In genomic region chr3:52454938-52455282, GRCh38 we compare ENCODE assay signal across 9 cellular contexts. TPM values are rescaled to one million over a fixed set of nuclear protein-coding genes. Genes with fewer than 3 reads are reported as not detected.
DNase-seq lines count a peak whose midpoint lies in the region; ATAC-seq and TF ChIP-seq lines count a peak whose summit lies in the region.
"Had no signal": no experiment of that assay in that cellular context is flagged by ENCODE, and none has a peak within 500 bp of the region (broad histone marks: within the 10 kb centered on the region; RNA-seq: fewer than 3 reads in every experiment).

No MANE protein-coding gene starts in this region.

- no peaks in the 10 kb centered on the region for H3K36me3 ChIP-seq in kidney epithelial cell (ENCODE audit: control insufficient read depth, insufficient read depth, low read length)
- peaks cover 10% of the 10 kb centered on the region for H3K36me3 ChIP-seq in thymus (ENCODE audit: control insufficient read depth, insufficient read depth)

- H3K4me1 ChIP-seq in thymus (ENCODE audit: control insufficient read depth, insufficient read depth, low read length): peaks cover 17% of the 10 kb centered on the region

- peak overlapping the region; percentile 89 for H3K4me3 Mint-ChIP-seq in activated CD4-positive, alpha-beta T cell treated with anti-CD3 and anti-CD28 coated beads, Interleukin-2, amount 10 ng/mL, durations not matched to agents 7 days and 5 days
- peak overlapping the region; percentile 99 for H3K4me3 Mint-ChIP-seq in activated T-helper 17 cell treated with anti-CD3 and anti-CD28 coated beads, Interleukin-2, amount 50 U/mL, for 72 hours

- H3K9me3 ChIP-seq in thymus (ENCODE audit: control insufficient read depth): no peaks in the 10 kb centered on the region

- no peaks in the 10 kb centered on the region for H3K27me3 Mint-ChIP-seq in activated CD4-positive, alpha-beta T cell treated with anti-CD3 and anti-CD28 coated beads, Interleukin-2, amount 10 ng/mL, durations not matched to agents 7 days and 5 days
- no peaks in the 10 kb centered on the region for H3K27me3 Mint-ChIP-seq in activated T-helper 17 cell treated with anti-CD3 and anti-CD28 coated beads, Interleukin-2, amount 50 U/mL, for 72 hours

- peak overlapping the region; percentile 88 for H3K4me3 ChIP-seq in kidney epithelial cell (ENCODE audit: low read depth, low read length)
- H3K4me3 ChIP-seq in thymus (ENCODE audit: low read length): peak overlapping the region; percentile 86

- H3K4me1 Mint-ChIP-seq in activated CD4-positive, alpha-beta T cell treated with anti-CD3 and anti-CD28 coated beads, Interleukin-2, amount 10 ng/mL, durations not matched to agents 7 days and 5 days: peaks cover 39% of the 10 kb centered on the region
- H3K4me1 Mint-ChIP-seq in activated T-helper 17 cell treated with anti-CD3 and anti-CD28 coated beads, Interleukin-2, amount 50 U/mL, for 72 hours: peaks cover 22% of the 10 kb centered on the region

- DNase-seq in activated CD4-positive, alpha-beta T cell treated with anti-CD3 and anti-CD28 coated beads, Interleukin-2, amount 10 ng/mL, durations not matched to agents 7 days and 5 days: no peak
- no peak for DNase-seq in activated CD4-positive, alpha-beta T cell treated with anti-CD3 and anti-CD28 coated beads, Interleukin-2, amount 50 U/mL, for 48 hours
- DNase-seq in kidney epithelial cell (ENCODE audit: low read depth) (no peak), NAMALWA (ENCODE audit: low spot score) (no peak), HuH-7.5 (ENCODE audit: low spot score) (no peak), NCI-H1436 treated with DMSO at 0.1 percent for 48 hours (lab: John Stamatoyannopoulos, UW) (no peak)

- H3K27ac ChIP-seq in thymus (ENCODE audit: low read depth): peak overlapping the region; percentile 89

- CTCF ChIA-PET in activated CD4-positive, alpha-beta T cell treated with anti-CD3 and anti-CD28 coated beads, Interleukin-2, amount 10 ng/mL, durations not matched to agents 7 days and 5 days (lab: Charles Lee): interaction anchor here (1.9 kb wide), 1 partner anchor 43 kb away, joined by 12 read pairs; no protein-coding TSS in a partner anchor

- 69% methylated on average over 11 of the region's 11 CpGs for WGBS in thymus

- ATAC-seq in activated T-helper 17 cell treated with anti-CD3 and anti-CD28 coated beads, Interleukin-2, amount 50 U/mL, for 72 hours (replicated peaks): peak; percentile 36

- H3K27ac Mint-ChIP-seq in activated CD4-positive, alpha-beta T cell treated with anti-CD3 and anti-CD28 coated beads, Interleukin-2, amount 10 ng/mL, durations not matched to agents 7 days and 5 days: peak overlapping the region; percentile 98
- H3K27ac Mint-ChIP-seq in activated T-helper 17 cell treated with anti-CD3 and anti-CD28 coated beads, Interleukin-2, amount 50 U/mL, for 72 hours: peak overlapping the region; percentile 100

- POLR2A ChIA-PET in activated CD4-positive, alpha-beta T cell treated with anti-CD3 and anti-CD28 coated beads, Interleukin-2, amount 10 ng/mL, durations not matched to agents 7 days and 5 days (lab: Charles Lee): no interaction called here

- no peaks in the 10 kb centered on the region for H3K9me3 Mint-ChIP-seq in activated CD4-positive, alpha-beta T cell treated with anti-CD3 and anti-CD28 coated beads, Interleukin-2, amount 10 ng/mL, durations not matched to agents 7 days and 5 days
- no peaks in the 10 kb centered on the region for H3K9me3 Mint-ChIP-seq in activated T-helper 17 cell treated with anti-CD3 and anti-CD28 coated beads, Interleukin-2, amount 50 U/mL, for 72 hours

- no peak for TF ChIP-seq CTCF in kidney epithelial cell (IDR thresholded peaks at IDR 0.05; ENCODE audit: insufficient read depth, low read length, poor library complexity, severe bottlenecking)

- H3K27me3 ChIP-seq in kidney epithelial cell (ENCODE audit: control insufficient read depth, insufficient read depth, low read length) (no peaks in the 10 kb centered on the region), thymus (ENCODE audit: control insufficient read depth, insufficient read depth) (no peaks in the 10 kb centered on the region)

- H3K36me3 Mint-ChIP-seq in activated CD4-positive, alpha-beta T cell treated with anti-CD3 and anti-CD28 coated beads, Interleukin-2, amount 10 ng/mL, durations not matched to agents 7 days and 5 days (ENCODE audit: low read depth): peaks cover 20% of the 10 kb centered on the region
- H3K36me3 Mint-ChIP-seq in activated T-helper 17 cell treated with anti-CD3 and anti-CD28 coated beads, Interleukin-2, amount 50 U/mL, for 72 hours (ENCODE audit: low read depth): peaks cover 47% of the 10 kb centered on the region

RNA-seq across cellular contexts. Expression of gene NISCH, which starts 0.5 kb away (rescaled TPM):
- 10 to 100 TPM; 94.5 TPM for total RNA-seq in activated CD4-positive, alpha-beta T cell treated with anti-CD3 and anti-CD28 coated beads, Interleukin-2, amount 10 ng/mL, durations not matched to agents 7 days and 5 days
- 100 to 1,000 TPM in 1 of 2 donors, 10 to 100 TPM in 1; 75.2 to 123 TPM for total RNA-seq in activated T-helper 17 cell treated with anti-CD3 and anti-CD28 coated beads, Interleukin-2, amount 50 U/mL, for 72 hours
- 62.5 and 65.4 TPM in 2 replicates for total RNA-seq in kidney epithelial cell
- 62.3 TPM for polyA plus RNA-seq in thymus

RNA-seq across cellular contexts. Expression of gene TNNC1, which starts 1.1 kb away (rescaled TPM):
- total RNA-seq in activated CD4-positive, alpha-beta T cell treated with anti-CD3 and anti-CD28 coated beads, Interleukin-2, amount 10 ng/mL, durations not matched to agents 7 days and 5 days: 1 to 10 TPM; 1.5 to 2.1 TPM
- total RNA-seq in activated T-helper 17 cell treated with anti-CD3 and anti-CD28 coated beads, Interleukin-2, amount 50 U/mL, for 72 hours: 1 to 10 TPM; 2.0 to 6.5 TPM
- 1.4 and 5.7 TPM in 2 replicates for total RNA-seq in kidney epithelial cell
- 10.2 TPM for polyA plus RNA-seq in thymus
- total RNA-seq: Daoy had no signal

RNA-seq across cellular contexts. Expression of gene SEMA3G, which starts 10.0 kb away (rescaled TPM):
- under 1 TPM in 1 of 2 experiments, not detected in 1; 0.15 TPM for total RNA-seq in activated CD4-positive, alpha-beta T cell treated with anti-CD3 and anti-CD28 coated beads, Interleukin-2, amount 10 ng/mL, durations not matched to agents 7 days and 5 days
- under 1 TPM; 0.08 to 0.82 TPM for total RNA-seq in activated T-helper 17 cell treated with anti-CD3 and anti-CD28 coated beads, Interleukin-2, amount 50 U/mL, for 72 hours
- total RNA-seq in kidney epithelial cell: 0.21 TPM in 1 of 2 replicates, not detected in the other
- 6.4 TPM for polyA plus RNA-seq in thymus

RNA-seq across cellular contexts. Expression of gene STAB1, which starts 40.2 kb away (rescaled TPM):
- under 1 TPM; 0.02 to 0.15 TPM for total RNA-seq in activated CD4-positive, alpha-beta T cell treated with anti-CD3 and anti-CD28 coated beads, Interleukin-2, amount 10 ng/mL, durations not matched to agents 7 days and 5 days
- under 1 TPM; 0.19 to 0.26 TPM for total RNA-seq in activated T-helper 17 cell treated with anti-CD3 and anti-CD28 coated beads, Interleukin-2, amount 50 U/mL, for 72 hours
- 0.42 and 1.1 TPM in 2 replicates for total RNA-seq in kidney epithelial cell
- 315 TPM for polyA plus RNA-seq in thymus
- total RNA-seq: Daoy had no signal

RNA-seq across cellular contexts. Expression of gene PHF7, which starts 44.5 kb away (rescaled TPM):
- total RNA-seq in activated CD4-positive, alpha-beta T cell treated with anti-CD3 and anti-CD28 coated beads, Interleukin-2, amount 10 ng/mL, durations not matched to agents 7 days and 5 days: 10 to 100 TPM; 14.0 to 16.5 TPM
- total RNA-seq in activated T-helper 17 cell treated with anti-CD3 and anti-CD28 coated beads, Interleukin-2, amount 50 U/mL, for 72 hours: 10 to 100 TPM; 16.7 to 22.5 TPM
- total RNA-seq in kidney epithelial cell: 3.1 and 3.9 TPM in 2 replicates
- 9.1 TPM for polyA plus RNA-seq in thymus
